ENCODE assay signal across 18 cellular contexts in genomic region chr6:129565331-129565730, GRCh38.
DNase-seq lines count a peak whose midpoint lies in the region; ATAC-seq and TF ChIP-seq lines count a peak whose summit lies in the region.
"Had no signal": no experiment of that assay in that cellular context is flagged by ENCODE, and none has a peak within 500 bp of the region (broad histone marks: within the 10 kb centered on the region; RNA-seq: fewer than 3 reads in every experiment).

No MANE protein-coding gene starts in this region.

- peaks cover 3% of the 10 kb centered on the region for H3K36me3 Mint-ChIP-seq in WTC11
- H3K36me3 Mint-ChIP-seq: CD14-positive monocyte had no signal

- no peak overlapping the region for H2AFZ ChIP-seq in trophoblast cell (ENCODE audit: insufficient read depth, low read length, poor library complexity)

- CTCF ChIA-PET in WTC11 (lab: Charles Lee) = interaction anchor here (1.3 to 2.7 kb wide), 5 partner anchors 10 to 210 kb away, joined by 5 to 27 read pairs (median 9); no protein-coding TSS in a partner anchor

- H3K14ac ChIP-seq in trophoblast cell (ENCODE audit: low read length) = no peak overlapping the region

- no peak overlapping the region for H4K12ac ChIP-seq in trophoblast cell (ENCODE audit: low read depth, low read length)

- peaks cover 6% of the 10 kb centered on the region in 2 experiments for H3K4me1 ChIP-seq in trophoblast cell (ENCODE audit: control insufficient read depth in 1 of 2, insufficient read depth in 2 of 2, low read length in 2 of 2)
- no peaks in the 10 kb centered on the region for H3K4me1 ChIP-seq in ovary (ENCODE audit: insufficient read depth)
- H3K4me1 ChIP-seq: BLaER1, HAP-1 had no signal

- no peak overlapping the region for H2BK12ac ChIP-seq in trophoblast cell (ENCODE audit: low read length)

- no peaks in the 10 kb centered on the region for H3K79me1 ChIP-seq in trophoblast cell (ENCODE audit: low read length)

- no peak overlapping the region for H3K4me3 Mint-ChIP-seq in WTC11
- H3K4me3 Mint-ChIP-seq: CD14-positive monocyte; CD4-positive, alpha-beta memory T cell had no signal

- H4K8ac ChIP-seq in trophoblast cell (ENCODE audit: low read depth, low read length) = no peak overlapping the region

- no peaks in the 10 kb centered on the region for H3K79me2 ChIP-seq in trophoblast cell (ENCODE audit: control insufficient read depth, insufficient read depth, low read length, poor library complexity)

- peak overlapping the region; percentile 55 for H3K27ac Mint-ChIP-seq in WTC11
- H3K27ac Mint-ChIP-seq: CD4-positive, alpha-beta memory T cell had no signal

- no peak overlapping the region for H3K4me2 ChIP-seq in trophoblast cell (ENCODE audit: low read length)
- H3K4me2 ChIP-seq: BLaER1 had no signal

- TF ChIP-seq CTCF in WTC11 (IDR thresholded peaks at IDR 0.05) = no peak
- TF ChIP-seq CTCF in ovary (IDR thresholded peaks at IDR 0.05) = no peak

- H3K9me3 Mint-ChIP-seq in WTC11 = peaks cover 5% of the 10 kb centered on the region
- H3K9me3 Mint-ChIP-seq: CD14-positive monocyte had no signal

- no peak overlapping the region for H3K23ac ChIP-seq in trophoblast cell (ENCODE audit: low read length)

- H4K91ac ChIP-seq in trophoblast cell (ENCODE audit: low read depth, low read length) = no peak overlapping the region

- no peak overlapping the region for H2BK5ac ChIP-seq in trophoblast cell (ENCODE audit: low read depth, low read length, poor library complexity)

- H3K9me3 ChIP-seq in trophoblast cell (ENCODE audit: insufficient read depth, low read depth, low read length) (no peaks in the 10 kb centered on the region), ovary (no peaks in the 10 kb centered on the region)
- H3K9me3 ChIP-seq: BLaER1, HAP-1 had no signal

- intact Hi-C loops in ovary (cut with DNase I) = no loop called here

- H3K4me3 ChIP-seq in trophoblast cell (ENCODE audit: low read depth, low read length) (no peak overlapping the region), ovary (no peak overlapping the region)
- H3K4me3 ChIP-seq: BLaER1, HAP-1 had no signal

- H2BK120ac ChIP-seq in trophoblast cell (ENCODE audit: insufficient read depth, low read length, poor library complexity) = no peak overlapping the region

- H3K27me3 ChIP-seq in trophoblast cell (ENCODE audit: insufficient read depth, low read length) (no peaks in the 10 kb centered on the region), ovary (no peaks in the 10 kb centered on the region)
- H3K27me3 ChIP-seq: BLaER1 had no signal

- H3K18ac ChIP-seq in trophoblast cell (ENCODE audit: low read length) = no peak overlapping the region

- no peak overlapping the region for H3K4ac ChIP-seq in trophoblast cell (ENCODE audit: low read depth, low read length)

- H3K36me3 ChIP-seq in trophoblast cell (ENCODE audit: control insufficient read depth in 1 of 2, insufficient read depth in 2 of 2, low read length in 2 of 2) (no peaks in the 10 kb centered on the region), ovary (no peaks in the 10 kb centered on the region)
- H3K36me3 ChIP-seq: BLaER1, HAP-1 had no signal

- H3K27ac ChIP-seq in trophoblast cell (ENCODE audit: low read depth, low read length) (no peak overlapping the region), ovary (no peak overlapping the region)
- H3K27ac ChIP-seq: BLaER1 had no signal

- TF ChIP-seq EP300 in ovary (IDR thresholded peaks at IDR 0.05) = no peak

- POLR2A ChIA-PET in WTC11 (lab: Charles Lee) = no interaction called here

- H3K4me1 Mint-ChIP-seq in WTC11 = 0 out of 2 replicates have a peak, but pooled peaks cover 2% of the 10 kb centered on the region
- H3K4me1 Mint-ChIP-seq: CD14-positive monocyte; CD4-positive, alpha-beta memory T cell had no signal

- H3K27me3 Mint-ChIP-seq in WTC11 (ENCODE audit: low read depth) = no peaks in the 10 kb centered on the region
- H3K27me3 Mint-ChIP-seq: CD4-positive, alpha-beta memory T cell had no signal

- H3K9ac ChIP-seq in trophoblast cell (ENCODE audit: low read length) = no peak overlapping the region
- H3K9ac ChIP-seq: BLaER1 had no signal

- peak; percentile 68 for DNase-seq in ELF-1 (ENCODE audit: low read depth, low spot score)
- DNase-seq in WTC11 (ENCODE audit: low spot score) = no peak
- peak; percentile 25 to 55 for DNase-seq in erythroblast (lab: John Stamatoyannopoulos, UW)
- DNase-seq in trophoblast cell = peak; percentile 56 to 85
- DNase-seq in ovary = no peak
- DNase-seq in stimulated activated CD4-positive, alpha-beta T cell treated with anti-CD3 and anti-CD28 coated beads, Interleukin-2, amount 100 ng/mL, for 24 hours = no peak
- DNase-seq: 8988T; CD4-positive, alpha-beta memory T cell; DMS 273 treated with DMSO at 0.1 percent for 48 hours; DMS53; DND-41; EL; KBM-7 had no signal

- WGBS in trophoblast cell (ENCODE audit: extremely low coverage, insufficient coverage, insufficient read length) = no CpG with 5 or more reads among the region's 4 CpGs
- WGBS in ovary, 3 donors = 82 to 91% (median 86%) methylated on average over 4 of the region's 4 CpGs

- TF ChIP-seq POLR2A in erythroblast (IDR thresholded peaks at IDR 0.05; ENCODE audit: low read length) (no peak), ovary (IDR thresholded peaks at IDR 0.05) (no peak)

- ATAC-seq in WTC11 (peak; percentile 48), HG02588 (IDR thresholded peaks at IDR 0.05; ENCODE audit: unreplicated experiment) (no peak), GM21576 (IDR thresholded peaks at IDR 0.05; ENCODE audit: unreplicated experiment) (no peak)

- H2AK5ac ChIP-seq in trophoblast cell (ENCODE audit: low read length) = no peak overlapping the region

TF ChIP-seq in WTC11, 78 proteins besides CTCF, POLR2A, EP300 and RAD21:
- no peak for TF ChIP-seq ZNF512 (CRISPR knock-in tag; IDR thresholded peaks at IDR 0.05; ENCODE audit: borderline replicate concordance)
- TF ChIP-seq ZMAT4 (CRISPR knock-in tag; IDR thresholded peaks at IDR 0.05) = no peak
- no peak for TF ChIP-seq SP1 (CRISPR knock-in tag; conservative IDR thresholded peaks at IDR 0.05)
- no peak for TF ChIP-seq NFATC4 (CRISPR knock-in tag; IDR thresholded peaks at IDR 0.05)
- no peak for TF ChIP-seq KAT7 (CRISPR knock-in tag; IDR thresholded peaks at IDR 0.05; ENCODE audit: borderline replicate concordance)

Comparison
In these comparisons a context has a peak if more than half of its experiments do, and no peak if none do; other contexts are left out.
1. DNase-seq: peak in ELF-1 (single experiment), erythroblast (2 of 2) and trophoblast cell (2 of 2); none in WTC11 (single experiment), ovary (0 of 5) and stimulated activated CD4-positive, alpha-beta T cell treated with anti-CD3 and anti-CD28 coated beads, Interleukin-2, amount 100 ng/mL, for 24 hours (0 of 2).